ENCODE assay signal across 34 cellular contexts in the genomic region with DNA sequence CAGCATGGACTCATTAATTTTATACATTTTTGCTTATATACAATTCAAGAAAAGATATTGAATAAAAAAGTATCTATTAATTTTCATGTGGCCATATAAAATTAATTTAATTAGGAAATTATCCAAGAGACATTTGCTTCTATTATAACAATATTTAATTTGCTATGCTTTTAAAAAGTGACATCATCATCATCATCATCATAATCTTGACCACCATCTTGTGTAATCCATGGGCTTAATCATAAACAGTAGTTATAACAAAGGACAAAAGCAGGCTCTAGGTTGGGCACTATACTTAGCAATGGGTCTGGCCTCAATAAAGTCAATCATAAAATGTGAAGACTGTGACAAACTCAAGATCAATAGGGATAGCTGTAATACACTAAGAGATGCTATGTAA.
"Had no signal": no experiment of that assay in that cellular context is flagged by ENCODE, and none has a peak within 500 bp of the region (broad histone marks: within the 10 kb centered on the region; RNA-seq: fewer than 3 reads in every experiment).

No MANE protein-coding gene starts in this region.

- DNase-seq: Karpas-422, Kasumi-1, MG63, MM.1S, MV-4-11, NCI-H1048, NCI-H1092, NCI-H1092 treated with DMSO at 0.1 percent for 48 hours, NCI-H1105, NCI-H1105 treated with DMSO at 0.1 percent for 48 hours, NCI-H1417, NCI-H1417 treated with DMSO at 0.1 percent for 48 hours, NCI-H1436, NCI-H1436 treated with DMSO at 0.1 percent for 48 hours, NCI-H146, NCI-H1694, NCI-H1694 treated with DMSO at 0.1 percent for 48 hours, NCI-H187, NCI-H187 treated with DMSO at 0.1 percent for 48 hours, NCI-H1930, NCI-H2029, NCI-H2029 treated with DMSO at 0.1 percent for 48 hours, NCI-H2081, NCI-H2081 treated with DMSO at 0.1 percent for 48 hours, NCI-H2107, NCI-H2171, NCI-H2171 treated with DMSO at 0.1 percent for 48 hours, NCI-H2227 treated with DMSO at 0.1 percent for 48 hours, NCI-H226, NCI-H345, NCI-H446, NCI-H446 treated with DMSO at 0.1 percent for 48 hours, NCI-H510A had no signal

- H3K4me3 ChIP-seq: MG63 had no signal

- H3K27ac ChIP-seq: KMS-11 had no signal

- H3K9ac ChIP-seq: KMS-11 had no signal

- H3K36me3 ChIP-seq: MG63 had no signal

- H3K27me3 ChIP-seq: MG63 had no signal

- H3K4me2 ChIP-seq: KMS-11 had no signal
